In the genomic region with DNA sequence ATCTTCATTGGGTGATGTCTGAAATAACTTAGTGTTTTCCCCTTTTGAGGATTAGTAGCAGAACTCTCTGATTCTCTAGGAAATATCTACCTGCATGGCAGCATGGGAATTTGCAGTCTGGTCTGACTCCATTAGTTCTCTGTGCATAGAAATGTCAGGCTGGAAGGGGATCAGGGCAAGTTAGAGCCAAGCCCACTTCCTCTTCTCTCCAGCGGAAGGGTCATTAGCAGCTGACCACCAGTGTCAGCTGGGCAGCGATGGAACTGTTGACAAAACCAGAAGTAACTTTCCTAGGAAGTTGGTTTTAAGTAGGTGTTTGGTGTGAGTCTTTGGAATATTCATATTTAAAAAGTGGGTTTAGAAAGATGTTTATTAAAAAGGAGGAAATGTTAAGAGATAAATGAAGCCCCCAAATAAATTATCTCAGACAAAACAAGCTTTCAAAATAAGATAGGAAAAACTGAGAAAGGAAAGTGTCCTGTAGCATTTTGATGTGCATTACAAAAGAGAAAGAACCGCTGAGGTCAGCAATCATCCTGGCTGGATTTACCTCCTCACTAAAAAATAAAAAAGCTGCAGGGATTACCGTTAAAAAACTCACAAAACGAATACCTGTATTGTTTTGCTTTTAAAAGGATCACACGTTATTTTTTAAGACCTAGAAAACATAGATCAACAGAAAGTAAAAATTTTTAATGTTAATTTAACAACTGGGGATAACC, we compare ENCODE assay signal across 18 cellular contexts. TPM values are rescaled to one million over a fixed set of nuclear protein-coding genes. Genes with fewer than 3 reads are reported as not detected.
A peak's percentile ranks its signal among the peaks of the same experiment; 100 is the strongest.
DNase-seq lines count a peak whose midpoint lies in the region; ATAC-seq, FAIRE-seq and TF ChIP-seq lines count a peak whose summit lies in the region.
"Had no signal": no experiment of that assay in that cellular context is flagged by ENCODE, and none has a peak within 500 bp of the region (broad histone marks: within the 10 kb centered on the region; RNA-seq: fewer than 3 reads in every experiment).

No MANE protein-coding gene starts in this region.

- POLR2A ChIA-PET in A549 (lab: Yijun Ruan, JAX) (interaction anchor here (2.3 kb wide), 1 partner anchor 21 kb away, joined by 48 read pairs; no protein-coding TSS in a partner anchor), H1 (lab: Charles Lee; ENCODE audit: partially characterized antibody) (no interaction called here)

- no peak overlapping the region for H2AFZ ChIP-seq in H1 (ENCODE audit: low read length)
- H2AFZ ChIP-seq: hepatocyte had no signal

- ATAC-seq in A549 = no peak
- ATAC-seq: activated naive CD4-positive, alpha-beta T cell treated with anti-CD3 and anti-CD28 coated beads, Interleukin-2, amount 50 U/mL, for 72 hours; stimulated activated naive B cell treated with anti-CD40 and anti-IgM and Interleukin-4, amounts not matched to agents 10 μg/mL and 1 μg/mL and 100 μg/mL, for 72 hours; T-helper 17 cell had no signal

- intact Hi-C loops in breast epithelium (cut with DNase I; ENCODE audit: low total_unique reads) = no loop called here

- CTCF ChIA-PET in A549 (lab: Yijun Ruan, JAX) (interaction anchor here (0.8 to 2.1 kb wide), 5 partner anchors 11 to 97 kb away, joined by 3 to 9 read pairs (median 5); no protein-coding TSS in a partner anchor), H1 (lab: Charles Lee; ENCODE audit: partially characterized antibody) (no interaction called here)

- no peak overlapping the region for H3K56ac ChIP-seq in H1 (replicated peaks; ENCODE audit: insufficient read length, low read depth, low read length)

- H3K27me3 ChIP-seq in H1 (replicated peaks in 1 of 4; ENCODE audit: control insufficient read depth in 3 of 4, extremely low read depth in 1 of 4, insufficient read depth in 3 of 4, low read length in 3 of 4) (no peaks in the 10 kb centered on the region), muscle layer of duodenum (ENCODE audit: low read depth, low read length) (no peaks in the 10 kb centered on the region), breast epithelium (no peaks in the 10 kb centered on the region)
- H3K27me3 ChIP-seq: hepatocyte, ovary had no signal

- H3K9ac ChIP-seq in H1 (replicated peaks in 1 of 4; ENCODE audit: extremely low read depth in 1 of 4, low read depth in 3 of 4, low read length in 3 of 4) = no peak overlapping the region

- H2BK5ac ChIP-seq in H1 (ENCODE audit: low read depth, low read length) = no peak overlapping the region

- no peak overlapping the region for H4K5ac ChIP-seq in H1 (ENCODE audit: insufficient read length, low read depth, low read length)

- TF ChIP-seq POLR2A in A549 (IDR thresholded peaks at IDR 0.05; ENCODE audit: low read length) (no peak), H1 (IDR thresholded peaks at IDR 0.05; ENCODE audit: control extremely low read depth in 1 of 2, low read depth in 2 of 2, low read length in 2 of 2) (no peak), breast epithelium (IDR thresholded peaks at IDR 0.05) (no peak)

- H3K79me2 ChIP-seq in H1 (ENCODE audit: control insufficient read depth in 1 of 2, insufficient read depth in 2 of 2, low read length in 2 of 2) = no peaks in the 10 kb centered on the region
- H3K79me2 ChIP-seq: hepatocyte had no signal

- H2BK20ac ChIP-seq in H1 (ENCODE audit: low read length) = no peak overlapping the region

- H2BK120ac ChIP-seq in H1 (replicated peaks; ENCODE audit: low read depth, low read length) = no peak overlapping the region

- no peak overlapping the region; the same call in 1 of the 2 replicates for H3K18ac ChIP-seq in H1 (ENCODE audit: extremely low read depth, low read length)

- H4K8ac ChIP-seq in H1 (ENCODE audit: extremely low read depth, insufficient read depth, low read length) = no peak overlapping the region

- H3K4ac ChIP-seq in H1 (replicated peaks; ENCODE audit: insufficient read length, low read depth, low read length) = no peak overlapping the region

- H3K27ac ChIP-seq in A549 (peak overlapping the region; percentile 83 to 88), H1 (ENCODE audit: low read depth, low read length) (no peak overlapping the region), muscle layer of duodenum (ENCODE audit: low read length) (peak overlapping the region; percentile 57), breast epithelium (no peak overlapping the region)
- H3K27ac ChIP-seq: ovary had no signal

- H3K4me2 ChIP-seq in A549 (peak overlapping the region; percentile 73), H1 (ENCODE audit: insufficient read depth in 1 of 2, low read depth in 2 of 2, low read length in 2 of 2) (no peak overlapping the region; a peak in 1 of 4 replicates)
- H3K4me2 ChIP-seq: hepatocyte had no signal

- H3K9me3 ChIP-seq in A549 (no peaks in the 10 kb centered on the region), H1 (ENCODE audit: insufficient read depth in 2 of 2, low read depth in 1 of 2, low read length in 1 of 2) (no peaks in the 10 kb centered on the region), muscle layer of duodenum (ENCODE audit: control insufficient read depth in 1 of 2, low read length in 2 of 2) (no peaks in the 10 kb centered on the region), breast epithelium (no peaks in the 10 kb centered on the region)
- H3K9me3 ChIP-seq: ovary had no signal

- no peak overlapping the region for H2BK12ac ChIP-seq in H1 (ENCODE audit: low read depth, low read length)

- WGBS in A549 (ENCODE audit: missing lambda C conversion rate) = 36% methylated on average over 6 of the region's 6 CpGs
- 27% methylated on average over 6 of the region's 6 CpGs; no CpG with 5 or more reads in 1 of the 2 experiments for WGBS in H1 (ENCODE audit: extremely low coverage in 1 of 2, insufficient coverage in 1 of 2, insufficient read length in 1 of 2, insufficient replicate concordance in 2 of 2, low coverage in 1 of 2, low lambda C conversion rate in 2 of 2, missing lambda C conversion rate in 1 of 2), 2 experiments

- no peaks in the 10 kb centered on the region for H3K79me1 ChIP-seq in H1 (ENCODE audit: low read depth, low read length)

- no peak overlapping the region for H2BK15ac ChIP-seq in H1 (ENCODE audit: low read length)

- no peak overlapping the region for H2AK5ac ChIP-seq in H1 (ENCODE audit: low read depth, low read length)

- H3K36me3 ChIP-seq in H1 (ENCODE audit: control insufficient read depth in 2 of 4, insufficient read depth in 4 of 4, low read length in 3 of 4) = no peaks in the 10 kb centered on the region
- H3K36me3 ChIP-seq in muscle layer of duodenum (ENCODE audit: control insufficient read depth in 1 of 2, insufficient read depth in 2 of 2, low read length in 2 of 2) = no peaks in the 10 kb centered on the region
- no peaks in the 10 kb centered on the region for H3K36me3 ChIP-seq in breast epithelium
- H3K36me3 ChIP-seq: ovary had no signal

- TF ChIP-seq EP300 in A549 (IDR thresholded peaks at IDR 0.05) = no peak
- no peak for TF ChIP-seq EP300 in H1 (IDR thresholded peaks at IDR 0.05; ENCODE audit: borderline replicate concordance in 1 of 2, low read depth in 2 of 2, low read length in 2 of 2)

- no peak overlapping the region for H3K14ac ChIP-seq in H1 (ENCODE audit: insufficient read length)

- H3K4me3 ChIP-seq in A549 = no peak overlapping the region; the same call in 2 of the 3 replicates
- peak overlapping the region in 1 of 4 experiments; percentile 10; a peak in 1 of 8 replicates for H3K4me3 ChIP-seq in H1 (ENCODE audit: extremely low read depth in 1 of 4, insufficient read depth in 2 of 4, low read depth in 3 of 4, low read length in 4 of 4)
- no peak overlapping the region for H3K4me3 ChIP-seq in muscle layer of duodenum (ENCODE audit: low read depth in 1 of 2, low read length in 2 of 2)
- H3K4me3 ChIP-seq in breast epithelium = no peak overlapping the region
- H3K4me3 ChIP-seq: hepatocyte, ovary had no signal

- H3K23me2 ChIP-seq in H1 (ENCODE audit: low read depth, low read length) = no peaks in the 10 kb centered on the region

- H3K23ac ChIP-seq in H1 (ENCODE audit: insufficient read length) = no peak overlapping the region

- H3K4me1 ChIP-seq in A549 = peaks cover 85% of the 10 kb centered on the region
- H3K4me1 ChIP-seq in H1 (replicated peaks in 1 of 4; ENCODE audit: control insufficient read depth in 3 of 4, insufficient read depth in 4 of 4, low read length in 3 of 4) = peaks cover 1 to 9% (median 4%) of the 10 kb centered on the region in 4 experiments; a peak in 4 of 7 replicates
- H3K4me1 ChIP-seq in muscle layer of duodenum (ENCODE audit: control insufficient read depth in 1 of 2, insufficient read depth in 2 of 2, low read length in 2 of 2) = peaks cover 4 to 16% of the 10 kb centered on the region in 2 donors
- no peaks in the 10 kb centered on the region for H3K4me1 ChIP-seq in breast epithelium

- no peak overlapping the region for H4K91ac ChIP-seq in H1 (replicated peaks; ENCODE audit: insufficient read length, low read length)

- no peaks in the 10 kb centered on the region for H4K20me1 ChIP-seq in H1 (replicated peaks in 1 of 2; ENCODE audit: control insufficient read depth in 1 of 2, insufficient read depth in 2 of 2, low read length in 2 of 2)

- TF ChIP-seq RAD21 in A549 (conservative IDR thresholded peaks at IDR 0.05 in 1 of 2, IDR thresholded peaks at IDR 0.05 in 1 of 2) = no peak
- TF ChIP-seq RAD21 in H1 (IDR thresholded peaks at IDR 0.05 in 1 of 2, conservative IDR thresholded peaks at IDR 0.05 in 1 of 2; ENCODE audit: low read depth in 2 of 2, low read length in 2 of 2) = no peak

- DNase-seq in A549 (ENCODE audit: low read depth in 1 of 2, low spot score in 1 of 2) (no peak), H1 (ENCODE audit: low read depth in 1 of 2, low spot score in 2 of 2) (no peak), COLO829 (ENCODE audit: low spot score) (no peak), epidermal melanocyte (ENCODE audit: insufficient read length, low spot score) (no peak), NCI-H1694 (lab: John Stamatoyannopoulos, UW) (no peak), breast epithelium (ENCODE audit: low spot score in 2 of 2) (no peak)
- DNase-seq: DND-41; Kasumi-1; NCI-H1417 treated with DMSO at 0.1 percent for 48 hours; ovary; stimulated activated naive B cell treated with anti-CD40 and anti-IgM and Interleukin-4, amounts not matched to agents 10 μg/mL and 1 μg/mL and 100 μg/mL, for 72 hours; T-helper 17 cell had no signal

- TF ChIP-seq CTCF in A549 (IDR thresholded peaks at IDR 0.05) (no peak), H1 (IDR thresholded peaks at IDR 0.05; ENCODE audit: control extremely low read depth in 1 of 3, insufficient read depth in 1 of 3, low read depth in 1 of 3, low read length in 3 of 3) (no peak), breast epithelium (IDR thresholded peaks at IDR 0.05) (no peak)

- FAIRE-seq in A549 (lab: Jason Lieb, UNC) (no peak), H1 (lab: Jason Lieb, UNC) (no peak)

RNA-seq across cellular contexts. Expression of gene MMD, which starts 32.4 kb away (rescaled TPM):
- polyA plus RNA-seq in A549 (2011; rRNA removed) (50.9 and 54.7 TPM in 2 replicates), A549 (2017; fragmentation: RNase III; extraction: RNeasy Plus Mini Kit Qiagen cat#74134 plus additional on column Dnase treatment) (16.9 to 25.9 TPM (median 22.5 TPM) in 3 replicates), H1 (2011; rRNA removed) (22.1 and 28.2 TPM in 2 replicates)
- polyA plus RNA-seq in A549 (2012; cell fraction: cytosol; rRNA removed) = 15.3 and 22.2 TPM in 2 replicates
- 8.6 and 12.5 TPM in 2 replicates for polyA plus RNA-seq in A549 (2012; cell fraction: nucleus; rRNA removed)
- polyA minus RNA-seq in A549 (2011; rRNA and poly(A)+ RNA removed) = 24.2 and 38.4 TPM in 2 replicates
- 26.7 TPM for polyA plus RNA-seq in PFSK-1 (2012; ENCODE audit: insufficient read length, low read depth)
- total RNA-seq in H1 (2021; fragmentation: NEBNext Ultra II Directional; extraction: Animal tissue kit (Norgen Biotek cat#: 25700)) = 34.0 and 37.8 TPM in 2 replicates
- polyA plus RNA-seq in H1 (2011; cell fraction: cytosol; rRNA removed) = 23.4 TPM
- polyA plus RNA-seq in H1 (2011; cell fraction: nucleus; rRNA removed) = 22.0 TPM
- polyA plus RNA-seq in H1 (2012, experiment 1 of 2) = 18.6 to 24.4 TPM (median 22.7 TPM) in 4 replicates
- 5.0 TPM for polyA plus RNA-seq in H1 (2012, experiment 2 of 2)
- 29.4 TPM for polyA plus RNA-seq in H1 (2013, experiment 1 of 2)
- 32.1 TPM for polyA plus RNA-seq in H1 (2013, experiment 2 of 2)
- 19.3 and 23.3 TPM in 2 replicates for polyA minus RNA-seq in H1 (2011; rRNA and poly(A)+ RNA removed)
- 9.0 TPM for polyA minus RNA-seq in H1 (2011; cell fraction: cytosol; rRNA and poly(A)+ RNA removed)
- 20.8 TPM for polyA minus RNA-seq in H1 (2011; cell fraction: nucleus; rRNA and poly(A)+ RNA removed)
- total RNA-seq in breast epithelium = 100 to 1,000 TPM in 1 of 3 donors, 10 to 100 TPM in 2; 28.0 to 140 (median 34.1) TPM

RNA-seq across cellular contexts. Expression of gene SMIM36, which starts 57.3 kb away (rescaled TPM):
- polyA plus RNA-seq in A549 (2011; rRNA removed) (not detected in 2 replicates), A549 (2017; fragmentation: RNase III; extraction: RNeasy Plus Mini Kit Qiagen cat#74134 plus additional on column Dnase treatment) (not detected in 3 replicates), H1 (2011; rRNA removed) (not detected in 2 replicates)
- polyA plus RNA-seq in A549 (2012; cell fraction: cytosol; rRNA removed) = not detected in 2 replicates
- polyA plus RNA-seq in A549 (2012; cell fraction: nucleus; rRNA removed) = not detected in 2 replicates
- polyA minus RNA-seq in A549 (2011; rRNA and poly(A)+ RNA removed) = not detected in 2 replicates
- not detected for polyA plus RNA-seq in PFSK-1 (2012; ENCODE audit: insufficient read length, low read depth)
- not detected in 2 replicates for total RNA-seq in H1 (2021; fragmentation: NEBNext Ultra II Directional; extraction: Animal tissue kit (Norgen Biotek cat#: 25700))
- polyA plus RNA-seq in H1 (2011; cell fraction: cytosol; rRNA removed) = not detected
- not detected for polyA plus RNA-seq in H1 (2011; cell fraction: nucleus; rRNA removed)
- polyA plus RNA-seq in H1 (2012, experiment 1 of 2) = not detected in 4 replicates
- polyA plus RNA-seq in H1 (2012, experiment 2 of 2) = not detected
- polyA plus RNA-seq in H1 (2013, experiment 1 of 2) = not detected
- polyA plus RNA-seq in H1 (2013, experiment 2 of 2) = not detected
- polyA minus RNA-seq in H1 (2011; rRNA and poly(A)+ RNA removed) = not detected in 2 replicates
- not detected for polyA minus RNA-seq in H1 (2011; cell fraction: cytosol; rRNA and poly(A)+ RNA removed)
- not detected for polyA minus RNA-seq in H1 (2011; cell fraction: nucleus; rRNA and poly(A)+ RNA removed)
- not detected for total RNA-seq in breast epithelium
- total RNA-seq: A172; activated naive CD4-positive, alpha-beta T cell treated with anti-CD3 and anti-CD28 coated beads, Interleukin-2, amount 50 U/mL, for 72 hours; hepatocyte; ovary had no signal
- polyA plus RNA-seq: CD14-positive monocyte, hepatocyte, ovary had no signal

Comparison
In these comparisons a context has a peak if more than half of its experiments do, and no peak if none do; other contexts are left out.
1. H3K27ac ChIP-seq: peak in A549 (2 of 2) and muscle layer of duodenum (single experiment); none in H1 (single experiment) and breast epithelium (0 of 2).
2. Of the 18 proteins assayed by ChIP-seq in both H1 and A549: peak only in H1: none; only in A549: none; in both: MAFK; in neither: 17.